In genomic region chr19:628168-628567, GRCh38 we compare ENCODE assay signal across 12 cellular contexts. TPM values are rescaled to one million over a fixed set of nuclear protein-coding genes. Genes with fewer than 3 reads are reported as not detected.
DNase-seq lines count a peak whose midpoint lies in the region; ATAC-seq and TF ChIP-seq lines count a peak whose summit lies in the region.
"Had no signal": no experiment of that assay in that cellular context is flagged by ENCODE, and none has a peak within 500 bp of the region (broad histone marks: within the 10 kb centered on the region; RNA-seq: fewer than 3 reads in every experiment).

No MANE protein-coding gene starts in this region.

- intact Hi-C loops in activated CD4-positive, alpha-beta memory T cell treated with anti-CD3 and anti-CD28 coated beads for 36 hours (cut with micrococcal nuclease): no loop called here
- intact Hi-C loops in prostate gland (cut with DNase I): no loop called here

- no peaks in the 10 kb centered on the region for H3K27me3 ChIP-seq in osteoblast (ENCODE audit: insufficient read depth, low read length)
- no peaks in the 10 kb centered on the region for H3K27me3 ChIP-seq in prostate gland (replicated peaks; ENCODE audit: insufficient read depth)
- H3K27me3 ChIP-seq: body of pancreas had no signal

- TF ChIP-seq CTCF in chondrocyte (IDR thresholded peaks at IDR 0.05) (peak; percentile 71), osteoblast (IDR thresholded peaks at IDR 0.05; ENCODE audit: extremely low read depth, low read depth, low read length) (peak; percentile 18), prostate gland (IDR thresholded peaks at IDR 0.05) (no peak)

- H3K4me1 ChIP-seq in osteoblast (ENCODE audit: insufficient read depth, low read length) (peaks cover 15% of the 10 kb centered on the region), prostate gland (replicated peaks) (no peaks in the 10 kb centered on the region)

- no peak for TF ChIP-seq POLR2A in prostate gland (IDR thresholded peaks at IDR 0.05)

- H3K27me3 Mint-ChIP-seq in activated CD4-positive, alpha-beta memory T cell treated with anti-CD3 and anti-CD28 coated beads for 36 hours: no peaks in the 10 kb centered on the region
- H3K27me3 Mint-ChIP-seq in activated CD4-positive, alpha-beta memory T cell treated with anti-CD3 and anti-CD28 coated beads, Interleukin-2, amount 10 ng/mL, durations not matched to agents 7 days and 5 days: no peaks in the 10 kb centered on the region
- H3K27me3 Mint-ChIP-seq in chondrocyte (ENCODE audit: low read depth): no peaks in the 10 kb centered on the region
- H3K27me3 Mint-ChIP-seq: B cell had no signal

- 84% methylated on average over 19 of the region's 19 CpGs for WGBS in prostate gland

- no peak overlapping the region for H3K4me3 ChIP-seq in osteoblast (ENCODE audit: insufficient read depth, low read length)
- H3K4me3 ChIP-seq in prostate gland: no peak overlapping the region
- H3K4me3 ChIP-seq: body of pancreas had no signal

- CTCF ChIA-PET in activated CD4-positive, alpha-beta memory T cell treated with anti-CD3 and anti-CD28 coated beads for 36 hours (lab: Charles Lee): interaction anchor here (0.7 to 4.9 kb wide), 2 partner anchors 17 to 44 kb away, joined by 3 to 22 read pairs; no protein-coding TSS in a partner anchor
- CTCF ChIA-PET in activated CD4-positive, alpha-beta memory T cell treated with anti-CD3 and anti-CD28 coated beads, Interleukin-2, amount 10 ng/mL, durations not matched to agents 7 days and 5 days (lab: Charles Lee): interaction anchor here (0.9 to 1.9 kb wide), 2 partner anchors 33 to 44 kb away, joined by 3 to 6 read pairs; no protein-coding TSS in a partner anchor

- peak; percentile 33 for DNase-seq in activated CD4-positive, alpha-beta memory T cell treated with anti-CD3 and anti-CD28 coated beads for 36 hours
- DNase-seq in activated CD4-positive, alpha-beta memory T cell treated with anti-CD3 and anti-CD28 coated beads, Interleukin-2, amount 10 ng/mL, durations not matched to agents 7 days and 5 days: no peak
- DNase-seq in HuH-7 (ENCODE audit: low spot score): peak; percentile 40
- no peak for DNase-seq in chondrocyte (ENCODE audit: low spot score)
- no peak for DNase-seq in osteoblast (ENCODE audit: insufficient read length, low spot score, missing footprints)
- DNase-seq in prostate gland (ENCODE audit: low spot score): no peak
- no peak for DNase-seq in activated gamma-delta T cell (lab: John Stamatoyannopoulos, UW)
- DNase-seq: body of pancreas; NCI-H146; stimulated activated naive CD8-positive, alpha-beta T cell treated with anti-CD3 and anti-CD28 coated beads, Interleukin-15, Interleukin-2, amounts not matched to agents 100 U/mL and 50 U/mL, for 24 hours had no signal

- no peaks in the 10 kb centered on the region for H3K9me3 ChIP-seq in osteoblast (ENCODE audit: low read depth, low read length)
- no peaks in the 10 kb centered on the region for H3K9me3 ChIP-seq in prostate gland
- H3K9me3 ChIP-seq: body of pancreas had no signal

- peaks cover 38% of the 10 kb centered on the region for H3K36me3 Mint-ChIP-seq in activated CD4-positive, alpha-beta memory T cell treated with anti-CD3 and anti-CD28 coated beads for 36 hours
- H3K36me3 Mint-ChIP-seq in activated CD4-positive, alpha-beta memory T cell treated with anti-CD3 and anti-CD28 coated beads, Interleukin-2, amount 10 ng/mL, durations not matched to agents 7 days and 5 days (ENCODE audit: low read depth): peaks cover 23% of the 10 kb centered on the region
- H3K36me3 Mint-ChIP-seq in chondrocyte (ENCODE audit: low read depth): peaks cover 13% of the 10 kb centered on the region

- H2AFZ ChIP-seq in osteoblast (ENCODE audit: low read length): no peak overlapping the region

- H3K27ac ChIP-seq in osteoblast (ENCODE audit: low read depth, low read length) (no peak overlapping the region), prostate gland (no peak overlapping the region)
- H3K27ac ChIP-seq: body of pancreas had no signal

- peaks cover 13% of the 10 kb centered on the region for H3K36me3 ChIP-seq in osteoblast (ENCODE audit: insufficient read depth, low read length)
- no peaks in the 10 kb centered on the region for H3K36me3 ChIP-seq in prostate gland

- H4K20me1 ChIP-seq in osteoblast (ENCODE audit: insufficient read depth, low read length): peaks cover 23% of the 10 kb centered on the region

- H3K4me2 ChIP-seq in osteoblast (ENCODE audit: insufficient read depth, low read length): no peak overlapping the region

- POLR2A ChIA-PET in activated CD4-positive, alpha-beta memory T cell treated with anti-CD3 and anti-CD28 coated beads for 36 hours (lab: Charles Lee): no interaction called here
- POLR2A ChIA-PET in activated CD4-positive, alpha-beta memory T cell treated with anti-CD3 and anti-CD28 coated beads, Interleukin-2, amount 10 ng/mL, durations not matched to agents 7 days and 5 days (lab: Charles Lee): interaction anchor here (1.1 kb wide), 1 partner anchor 18 kb away, joined by 3 read pairs; no protein-coding TSS in a partner anchor

- H3K79me2 ChIP-seq in osteoblast (ENCODE audit: insufficient read depth, low read length): peaks cover 17% of the 10 kb centered on the region

- H3K4me3 Mint-ChIP-seq in activated CD4-positive, alpha-beta memory T cell treated with anti-CD3 and anti-CD28 coated beads for 36 hours: no peak overlapping the region
- no peak overlapping the region for H3K4me3 Mint-ChIP-seq in activated CD4-positive, alpha-beta memory T cell treated with anti-CD3 and anti-CD28 coated beads, Interleukin-2, amount 10 ng/mL, durations not matched to agents 7 days and 5 days
- H3K4me3 Mint-ChIP-seq in chondrocyte (ENCODE audit: unreplicated experiment): no peak overlapping the region
- H3K4me3 Mint-ChIP-seq: B cell had no signal

- no peak overlapping the region for H3K27ac Mint-ChIP-seq in activated CD4-positive, alpha-beta memory T cell treated with anti-CD3 and anti-CD28 coated beads for 36 hours
- no peak overlapping the region for H3K27ac Mint-ChIP-seq in activated CD4-positive, alpha-beta memory T cell treated with anti-CD3 and anti-CD28 coated beads, Interleukin-2, amount 10 ng/mL, durations not matched to agents 7 days and 5 days
- no peak overlapping the region for H3K27ac Mint-ChIP-seq in chondrocyte (ENCODE audit: unreplicated experiment)
- H3K27ac Mint-ChIP-seq: B cell had no signal

- no peak for ATAC-seq in HG02885 (IDR thresholded peaks at IDR 0.05; ENCODE audit: poor library complexity, unreplicated experiment)
- ATAC-seq: body of pancreas; stimulated activated naive CD8-positive, alpha-beta T cell treated with anti-CD3 and anti-CD28 coated beads, Interleukin-15, Interleukin-2, amounts not matched to agents 100 U/mL and 50 U/mL, for 24 hours had no signal

- H3K4me1 Mint-ChIP-seq in activated CD4-positive, alpha-beta memory T cell treated with anti-CD3 and anti-CD28 coated beads for 36 hours (ENCODE audit: low read depth): peaks cover 25% of the 10 kb centered on the region
- H3K4me1 Mint-ChIP-seq in activated CD4-positive, alpha-beta memory T cell treated with anti-CD3 and anti-CD28 coated beads, Interleukin-2, amount 10 ng/mL, durations not matched to agents 7 days and 5 days: peaks cover 28% of the 10 kb centered on the region
- peaks cover 29% of the 10 kb centered on the region for H3K4me1 Mint-ChIP-seq in chondrocyte (ENCODE audit: low read depth)

- H3K9me3 Mint-ChIP-seq in activated CD4-positive, alpha-beta memory T cell treated with anti-CD3 and anti-CD28 coated beads for 36 hours: no peaks in the 10 kb centered on the region
- H3K9me3 Mint-ChIP-seq in activated CD4-positive, alpha-beta memory T cell treated with anti-CD3 and anti-CD28 coated beads, Interleukin-2, amount 10 ng/mL, durations not matched to agents 7 days and 5 days: no peaks in the 10 kb centered on the region
- H3K9me3 Mint-ChIP-seq in chondrocyte (ENCODE audit: low read depth): no peaks in the 10 kb centered on the region

RNA-seq across cellular contexts. Expression of gene POLRMT, which starts 5.2 kb away (rescaled TPM):
- total RNA-seq in activated CD4-positive, alpha-beta memory T cell treated with anti-CD3 and anti-CD28 coated beads for 36 hours: 10 to 100 TPM; 71.5 to 72.5 TPM
- total RNA-seq in activated CD4-positive, alpha-beta memory T cell treated with anti-CD3 and anti-CD28 coated beads, Interleukin-2, amount 10 ng/mL, durations not matched to agents 7 days and 5 days: 10 to 100 TPM; 44.8 to 45.1 TPM
- total RNA-seq in chondrocyte (27.3 to 35.8 TPM (median 35.5 TPM) in 3 replicates), osteoblast (16.6 and 18.6 TPM in 2 replicates), prostate gland (100 to 1,000 TPM in 1 of 2 donors, 10 to 100 TPM in 1; 34.7 to 106 TPM)

RNA-seq across cellular contexts. Expression of gene FGF22, which starts 11.5 kb away (rescaled TPM):
- under 1 TPM in 1 of 2 experiments, not detected in 1; 0.14 TPM for total RNA-seq in activated CD4-positive, alpha-beta memory T cell treated with anti-CD3 and anti-CD28 coated beads for 36 hours
- not detected for total RNA-seq in activated CD4-positive, alpha-beta memory T cell treated with anti-CD3 and anti-CD28 coated beads, Interleukin-2, amount 10 ng/mL, durations not matched to agents 7 days and 5 days
- not detected in 3 replicates for total RNA-seq in chondrocyte
- total RNA-seq in osteoblast: not detected in 2 replicates
- total RNA-seq in prostate gland: 1 to 10 TPM in 1 of 2 donors, not detected in 1; 4.4 TPM
- total RNA-seq: body of pancreas had no signal

RNA-seq across cellular contexts. Expression of gene RNF126, which starts 34.8 kb away (rescaled TPM):
- total RNA-seq in activated CD4-positive, alpha-beta memory T cell treated with anti-CD3 and anti-CD28 coated beads for 36 hours: 10 to 100 TPM; 84.4 to 89.7 TPM
- total RNA-seq in activated CD4-positive, alpha-beta memory T cell treated with anti-CD3 and anti-CD28 coated beads, Interleukin-2, amount 10 ng/mL, durations not matched to agents 7 days and 5 days: 10 to 100 TPM; 80.6 to 82.2 TPM
- total RNA-seq in chondrocyte (29.3 to 36.3 TPM (median 29.5 TPM) in 3 replicates), osteoblast (29.8 and 38.7 TPM in 2 replicates), prostate gland (100 to 1,000 TPM in 1 of 2 donors, 10 to 100 TPM in 1; 70.7 to 109 TPM)

RNA-seq across cellular contexts. Expression of gene HCN2, which starts 38.5 kb away (rescaled TPM):
- 1 to 10 TPM in 1 of 2 experiments, under 1 TPM in 1; 1.00 to 1.0 TPM for total RNA-seq in activated CD4-positive, alpha-beta memory T cell treated with anti-CD3 and anti-CD28 coated beads for 36 hours
- total RNA-seq in activated CD4-positive, alpha-beta memory T cell treated with anti-CD3 and anti-CD28 coated beads, Interleukin-2, amount 10 ng/mL, durations not matched to agents 7 days and 5 days: 1 to 10 TPM; 3.1 to 3.5 TPM
- total RNA-seq in chondrocyte: 6.2 to 6.8 TPM (median 6.7 TPM) in 3 replicates
- total RNA-seq in osteoblast: 1.2 and 1.4 TPM in 2 replicates
- total RNA-seq in prostate gland: 1 to 10 TPM in 1 of 2 donors, under 1 TPM in 1; 0.14 to 8.5 TPM

RNA-seq across cellular contexts. Expression of gene FSTL3, which starts 48.0 kb away (rescaled TPM):
- 1 to 10 TPM; 5.7 to 6.0 TPM for total RNA-seq in activated CD4-positive, alpha-beta memory T cell treated with anti-CD3 and anti-CD28 coated beads for 36 hours
- 1 to 10 TPM; 2.5 to 3.0 TPM for total RNA-seq in activated CD4-positive, alpha-beta memory T cell treated with anti-CD3 and anti-CD28 coated beads, Interleukin-2, amount 10 ng/mL, durations not matched to agents 7 days and 5 days
- total RNA-seq in chondrocyte (267 to 316 TPM (median 312 TPM) in 3 replicates), osteoblast (32.7 and 52.1 TPM in 2 replicates), prostate gland (100 to 1,000 TPM in 1 of 2 donors, 10 to 100 TPM in 1; 69.3 to 241 TPM)

Comparison
In these comparisons a context has a peak if more than half of its experiments do, and no peak if none do; other contexts are left out.
1. DNase-seq: peak in activated CD4-positive, alpha-beta memory T cell treated with anti-CD3 and anti-CD28 coated beads for 36 hours (single experiment) and HuH-7 (single experiment); none in activated CD4-positive, alpha-beta memory T cell treated with anti-CD3 and anti-CD28 coated beads, Interleukin-2, amount 10 ng/mL, durations not matched to agents 7 days and 5 days (single experiment), chondrocyte (single experiment), osteoblast (single experiment), prostate gland (single experiment) and activated gamma-delta T cell (single experiment).
2. CTCF ChIP-seq: peak in chondrocyte (single experiment) and osteoblast (single experiment); none in prostate gland (0 of 4).